ENCODE assay signal across 10 cellular contexts in genomic region chr3:18847583-18848197, GRCh38.
DNase-seq lines count a peak whose midpoint lies in the region; ATAC-seq, FAIRE-seq and TF ChIP-seq lines count a peak whose summit lies in the region.
"Had no signal": no experiment of that assay in that cellular context is flagged by ENCODE, and none has a peak within 500 bp of the region (broad histone marks: within the 10 kb centered on the region; RNA-seq: fewer than 3 reads in every experiment).

No MANE protein-coding gene starts in this region.

- WGBS in A549 (ENCODE audit: missing lambda C conversion rate), result 19% methylated on average over 5 of the region's 5 CpGs
- WGBS in prostate gland, result 74% methylated on average over 5 of the region's 5 CpGs

- H3K27ac ChIP-seq in A549, result no peak overlapping the region
- no peak overlapping the region for H3K27ac ChIP-seq in dorsolateral prefrontal cortex
- no peak overlapping the region for H3K27ac ChIP-seq in prostate gland

- TF ChIP-seq RAD21 in A549 (conservative IDR thresholded peaks at IDR 0.05 in 1 of 2, IDR thresholded peaks at IDR 0.05 in 1 of 2), result no peak

- peak; percentile 10 to 22 for DNase-seq in A549 (ENCODE audit: low read depth in 1 of 2, low spot score in 1 of 2)
- DNase-seq in dorsolateral prefrontal cortex, result no peak
- no peak for DNase-seq in prostate gland (ENCODE audit: low spot score)
- DNase-seq in stimulated activated CD4-positive, alpha-beta T cell treated with anti-CD3 and anti-CD28 coated beads, Interleukin-4, amount 100 ng/mL, for 1 hour, result no peak
- no peak for DNase-seq in stimulated activated CD4-positive, alpha-beta T cell treated with anti-CD3 and anti-CD28 coated beads, Interleukin-2, amount 100 ng/mL, for 24 hours
- no peak for DNase-seq in NCI-H2196 treated with DMSO at 0.1 percent for 48 hours (lab: John Stamatoyannopoulos, UW; ENCODE audit: unreplicated experiment)
- DNase-seq: activated CD4-positive, alpha-beta memory T cell treated with anti-CD3 and anti-CD28 coated beads for 36 hours had no signal

- peak; percentile 51 for FAIRE-seq in A549 (lab: Jason Lieb, UNC)

- CTCF ChIA-PET in A549 (lab: Yijun Ruan, JAX), result interaction anchor here (0.7 to 2.1 kb wide), 4 partner anchors 11 to 141 kb away, joined by 3 to 11 read pairs (median 3); no protein-coding TSS in a partner anchor

- no peak overlapping the region for H3K4me2 ChIP-seq in A549

- POLR2A ChIA-PET in A549 (lab: Yijun Ruan, JAX), result no interaction called here

- intact Hi-C loops in dorsolateral prefrontal cortex (cut with DNase I) (loop anchor here in 1 of 2 donors (5.0 kb wide), 1 partner anchor 140 kb away; no protein-coding TSS in a partner anchor), prostate gland (cut with DNase I) (no loop called here)

- H3K27me3 ChIP-seq in dorsolateral prefrontal cortex (peaks cover 0 to 4% (median 0%) of the 10 kb centered on the region in 45 donors), prostate gland (replicated peaks; ENCODE audit: insufficient read depth) (no peaks in the 10 kb centered on the region)

- TF ChIP-seq CTCF in A549 (IDR thresholded peaks at IDR 0.05) (peak; percentile 29; the same call in 2 of the 3 replicates), dorsolateral prefrontal cortex (IDR thresholded peaks at IDR 0.05 in 54 of 56, conservative IDR thresholded peaks at IDR 0.05 in 2 of 56; ENCODE audit: low read depth in 1 of 56, partially characterized antibody in 56 of 56) (peak in 46 of 56 donors; percentile 14 to 57 (median 33)), prostate gland (IDR thresholded peaks at IDR 0.05) (peak in 2 of 4 experiments; percentile 8 to 20)

- ATAC-seq in A549 (peak in 1 of 2 experiments; percentile 67; a peak in 2 of 6 replicates), GM18508 (IDR thresholded peaks at IDR 0.05; ENCODE audit: insufficient read depth, unreplicated experiment) (peak; percentile 68), HG03520 (IDR thresholded peaks at IDR 0.05; ENCODE audit: unreplicated experiment) (peak; percentile 72)

- H3K36me3 ChIP-seq in prostate gland, result no peaks in the 10 kb centered on the region

- no peaks in the 10 kb centered on the region for H3K4me1 ChIP-seq in A549
- H3K4me1 ChIP-seq in prostate gland (replicated peaks), result no peaks in the 10 kb centered on the region

- H3K9me3 ChIP-seq in A549, result no peaks in the 10 kb centered on the region
- no peaks in the 10 kb centered on the region for H3K9me3 ChIP-seq in prostate gland

- H3K4me3 ChIP-seq in A549, result no peak overlapping the region
- H3K4me3 ChIP-seq in dorsolateral prefrontal cortex, result no peak overlapping the region
- H3K4me3 ChIP-seq in prostate gland, result no peak overlapping the region
- H3K4me3 ChIP-seq: lung had no signal

- TF ChIP-seq POLR2A in A549 (IDR thresholded peaks at IDR 0.05; ENCODE audit: low read length) (no peak), prostate gland (IDR thresholded peaks at IDR 0.05) (no peak)

- TF ChIP-seq EP300 in A549 (IDR thresholded peaks at IDR 0.05), result no peak

TF ChIP-seq in A549, 52 proteins besides CTCF, POLR2A, EP300 and RAD21:
- TF ChIP-seq FOSL2 (IDR thresholded peaks at IDR 0.05), result no peak
- TF ChIP-seq FOSL2 (CRISPR knock-in tag; IDR thresholded peaks at IDR 0.05), result no peak
- TF ChIP-seq, protein P1, sequence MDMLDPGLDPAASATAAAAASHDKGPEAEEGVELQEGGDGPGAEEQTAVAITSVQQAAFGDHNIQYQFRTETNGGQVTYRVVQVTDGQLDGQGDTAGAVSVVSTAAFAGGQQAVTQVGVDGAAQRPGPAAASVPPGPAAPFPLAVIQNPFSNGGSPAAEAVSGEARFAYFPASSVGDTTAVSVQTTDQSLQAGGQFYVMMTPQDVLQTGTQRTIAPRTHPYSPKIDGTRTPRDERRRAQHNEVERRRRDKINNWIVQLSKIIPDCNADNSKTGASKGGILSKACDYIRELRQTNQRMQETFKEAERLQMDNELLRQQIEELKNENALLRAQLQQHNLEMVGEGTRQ (IDR thresholded peaks at IDR 0.05), result no peak
- TF ChIP-seq SMC3 (IDR thresholded peaks at IDR 0.05), result 0 out of 3 replicates have a peak, but pooled peaks have one; percentile 19
- no peak for TF ChIP-seq CBX8 (IDR thresholded peaks at IDR 0.05)
- no peak for TF ChIP-seq KDM1A (IDR thresholded peaks at IDR 0.05; ENCODE audit: low read depth)
TF ChIP-seq in A549: peak in this region for 1.

Comparison
In these comparisons a context has a peak if more than half of its experiments do, and no peak if none do; other contexts are left out.
1. DNase-seq: peak in A549 (2 of 2); none in dorsolateral prefrontal cortex (0 of 10), prostate gland (single experiment), stimulated activated CD4-positive, alpha-beta T cell treated with anti-CD3 and anti-CD28 coated beads, Interleukin-4, amount 100 ng/mL, for 1 hour (single experiment), stimulated activated CD4-positive, alpha-beta T cell treated with anti-CD3 and anti-CD28 coated beads, Interleukin-2, amount 100 ng/mL, for 24 hours (0 of 2) and NCI-H2196 treated with DMSO at 0.1 percent for 48 hours (single experiment).